Comparison of ENCODE assay signal across 7 cellular contexts in genomic region chr4:184485279-184485678, GRCh38.
"Had no signal": no experiment of that assay in that cellular context is flagged by ENCODE, and none has a peak within 500 bp of the region (broad histone marks: within the 10 kb centered on the region; RNA-seq: fewer than 3 reads in every experiment).

No MANE protein-coding gene starts in this region.

- H3K9me3 Mint-ChIP-seq: IgD-negative memory B cell had no signal

- DNase-seq: GM23248, GOT3, H7, HFFc6 had no signal

- H3K27me3 Mint-ChIP-seq: IgD-negative memory B cell had no signal

- H3K27ac ChIP-seq: GM23248 had no signal

- H2AFZ ChIP-seq: GM23248 had no signal

- H3K9ac ChIP-seq: GM23248 had no signal

- ATAC-seq: HCT116 had no signal

- H3K36me3 ChIP-seq: HAP-1 had no signal

- H3K4me3 ChIP-seq: GM23248, HAP-1 had no signal

- H3K27ac Mint-ChIP-seq: HFFc6 had no signal

- H3K4me3 Mint-ChIP-seq: HFFc6 had no signal

- H3K4me1 ChIP-seq: HAP-1 had no signal
